ENCODE assay signal across 18 cellular contexts in genomic region chr13:67574320-67575233, GRCh38.
DNase-seq lines count a peak whose midpoint lies in the region; ATAC-seq and TF ChIP-seq lines count a peak whose summit lies in the region.
"Had no signal": no experiment of that assay in that cellular context is flagged by ENCODE, and none has a peak within 500 bp of the region (broad histone marks: within the 10 kb centered on the region; RNA-seq: fewer than 3 reads in every experiment).

No MANE protein-coding gene starts in this region.

- H3K14ac ChIP-seq in trophoblast cell (ENCODE audit: low read length): no peak overlapping the region

- peak overlapping the region; percentile 10 for H3K4me2 ChIP-seq in trophoblast cell (ENCODE audit: low read length)

- H3K27me3 ChIP-seq in trophoblast cell (ENCODE audit: insufficient read depth, low read length): no peaks in the 10 kb centered on the region
- no peaks in the 10 kb centered on the region for H3K27me3 ChIP-seq in colonic mucosa
- H3K27me3 ChIP-seq: sigmoid colon, upper lobe of right lung had no signal

- peak; percentile 0 for DNase-seq in RPMI7951 (ENCODE audit: low read depth)
- DNase-seq in epithelial cell of esophagus (ENCODE audit: low read depth): peak; percentile 87
- peak in 1 of 2 donors; percentile 13 for DNase-seq in trophoblast cell
- no peak for DNase-seq in activated T-cell treated with anti-CD3 and anti-CD28 coated beads, Interleukin-2, amount 50 U/mL, for 1 hour
- no peak for DNase-seq in SKM-1 (lab: John Stamatoyannopoulos, UW; ENCODE audit: unreplicated experiment)
- DNase-seq in colonic mucosa: no peak
- DNase-seq: activated CD4-positive, CD25-positive, alpha-beta regulatory T cell; EL; erythroblast; MM.1S; sigmoid colon; stimulated activated naive B cell treated with anti-CD40 and anti-IgM and Interleukin-4, amounts not matched to agents 10 μg/mL and 1 μg/mL and 100 μg/mL, for 72 hours; upper lobe of right lung had no signal

- H3K79me1 ChIP-seq in trophoblast cell (ENCODE audit: low read length): no peaks in the 10 kb centered on the region

- H3K27ac ChIP-seq in trophoblast cell (ENCODE audit: low read depth, low read length) (no peak overlapping the region), colonic mucosa (no peak overlapping the region)
- H3K27ac ChIP-seq: HL-60, upper lobe of right lung had no signal

- H2BK5ac ChIP-seq in trophoblast cell (ENCODE audit: low read depth, low read length, poor library complexity): no peak overlapping the region

- no peak for TF ChIP-seq CTCF in epithelial cell of esophagus (IDR thresholded peaks at IDR 0.05; ENCODE audit: insufficient read depth, low read depth, low read length, missing control alignments)
- TF ChIP-seq CTCF in colonic mucosa (IDR thresholded peaks at IDR 0.05): no peak

- H3K36me3 ChIP-seq in trophoblast cell (ENCODE audit: control insufficient read depth in 1 of 2, insufficient read depth in 2 of 2, low read length in 2 of 2) (no peaks in the 10 kb centered on the region), colonic mucosa (no peaks in the 10 kb centered on the region)
- H3K36me3 ChIP-seq: sigmoid colon, upper lobe of right lung had no signal

- H3K4me3 ChIP-seq in epithelial cell of esophagus (ENCODE audit: low read length) (no peak overlapping the region), trophoblast cell (ENCODE audit: low read depth, low read length) (no peak overlapping the region), colonic mucosa (no peak overlapping the region)
- H3K4me3 ChIP-seq: GM12878, lung, sigmoid colon, upper lobe of right lung had no signal

- no peak overlapping the region for H2BK120ac ChIP-seq in trophoblast cell (ENCODE audit: insufficient read depth, low read length, poor library complexity)

- H3K4me1 ChIP-seq in trophoblast cell (ENCODE audit: control insufficient read depth in 1 of 2, insufficient read depth in 2 of 2, low read length in 2 of 2) (no peaks in the 10 kb centered on the region), colonic mucosa (no peaks in the 10 kb centered on the region)
- H3K4me1 ChIP-seq: upper lobe of right lung had no signal

- no peaks in the 10 kb centered on the region for H3K79me2 ChIP-seq in trophoblast cell (ENCODE audit: control insufficient read depth, insufficient read depth, low read length, poor library complexity)

- no peak overlapping the region for H3K18ac ChIP-seq in trophoblast cell (ENCODE audit: low read length)

- no peak overlapping the region for H3K4ac ChIP-seq in trophoblast cell (ENCODE audit: low read depth, low read length)

- intact Hi-C loops in colonic mucosa (cut with DNase I): no loop called here

- TF ChIP-seq RAD21 in Ishikawa (IDR thresholded peaks at IDR 0.05; ENCODE audit: low read depth): no peak

- H2AK5ac ChIP-seq in trophoblast cell (ENCODE audit: low read length): no peak overlapping the region

- H3K23ac ChIP-seq in trophoblast cell (ENCODE audit: low read length): no peak overlapping the region

- H4K12ac ChIP-seq in trophoblast cell (ENCODE audit: low read depth, low read length): no peak overlapping the region

- no peak for TF ChIP-seq EP300 in Ishikawa (IDR thresholded peaks at IDR 0.05; ENCODE audit: borderline replicate concordance)

- no CpG with 5 or more reads among the region's 5 CpGs for WGBS in trophoblast cell (ENCODE audit: extremely low coverage, insufficient coverage, insufficient read length)

- H3K9me3 ChIP-seq in trophoblast cell (ENCODE audit: insufficient read depth, low read depth, low read length): no peaks in the 10 kb centered on the region
- H3K9me3 ChIP-seq in colonic mucosa: no peaks in the 10 kb centered on the region
- H3K9me3 ChIP-seq: sigmoid colon, upper lobe of right lung had no signal

- ATAC-seq in HG03565 (IDR thresholded peaks at IDR 0.05; ENCODE audit: unreplicated experiment): no peak
- ATAC-seq: GM12878; stimulated activated naive B cell treated with anti-CD40 and anti-IgM and Interleukin-4, amounts not matched to agents 10 μg/mL and 1 μg/mL and 100 μg/mL, for 72 hours; upper lobe of right lung had no signal

- H4K91ac ChIP-seq in trophoblast cell (ENCODE audit: low read depth, low read length): no peak overlapping the region

- no peak overlapping the region for H2BK12ac ChIP-seq in trophoblast cell (ENCODE audit: low read length)

- no peak overlapping the region for H4K8ac ChIP-seq in trophoblast cell (ENCODE audit: low read depth, low read length)

- no peak overlapping the region for H3K9ac ChIP-seq in trophoblast cell (ENCODE audit: low read length)
- H3K9ac ChIP-seq in colonic mucosa (ENCODE audit: low read depth in 2 of 2, low read length in 2 of 2): no peak overlapping the region

- H2AFZ ChIP-seq in trophoblast cell (ENCODE audit: insufficient read depth, low read length, poor library complexity): no peak overlapping the region

TF ChIP-seq in Ishikawa, 13 proteins besides CTCF, POLR2A, EP300 and RAD21:
- 0 out of 2 replicates have a peak, but pooled peaks have one; percentile 19 for TF ChIP-seq TEAD4 (IDR thresholded peaks at IDR 0.05)
- TF ChIP-seq, protein P1, sequence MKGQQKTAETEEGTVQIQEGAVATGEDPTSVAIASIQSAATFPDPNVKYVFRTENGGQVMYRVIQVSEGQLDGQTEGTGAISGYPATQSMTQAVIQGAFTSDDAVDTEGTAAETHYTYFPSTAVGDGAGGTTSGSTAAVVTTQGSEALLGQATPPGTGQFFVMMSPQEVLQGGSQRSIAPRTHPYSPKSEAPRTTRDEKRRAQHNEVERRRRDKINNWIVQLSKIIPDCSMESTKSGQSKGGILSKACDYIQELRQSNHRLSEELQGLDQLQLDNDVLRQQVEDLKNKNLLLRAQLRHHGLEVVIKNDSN (IDR thresholded peaks at IDR 0.05): no peak
- no peak for TF ChIP-seq YY1 (IDR thresholded peaks at IDR 0.05; ENCODE audit: low read depth)
- TF ChIP-seq ZBTB7A (IDR thresholded peaks at IDR 0.05; ENCODE audit: low read depth): no peak
- TF ChIP-seq TCF12 (IDR thresholded peaks at IDR 0.05; ENCODE audit: low read depth): no peak
- TF ChIP-seq CREB1 (IDR thresholded peaks at IDR 0.05; ENCODE audit: low read depth): no peak

Comparison
In these comparisons a context has a peak if more than half of its experiments do, and no peak if none do; other contexts are left out.
1. DNase-seq: peak in RPMI7951 (single experiment) and epithelial cell of esophagus (single experiment); none in activated T-cell treated with anti-CD3 and anti-CD28 coated beads, Interleukin-2, amount 50 U/mL, for 1 hour (single experiment), SKM-1 (single experiment) and colonic mucosa (single experiment).